1 cellular context compared by ENCODE assay signal in genomic region chr16:3019594-3020246, GRCh38.
TF ChIP-seq lines count a peak whose summit lies in the region.

No MANE protein-coding gene starts in this region.

TF ChIP-seq in IMR-90, 13 proteins besides CTCF, POLR2A, EP300 and RAD21:
- TF ChIP-seq SMC3 (IDR thresholded peaks at IDR 0.05; ENCODE audit: low read depth, low read length) (no peak), CEBPB (IDR thresholded peaks at IDR 0.05; ENCODE audit: low read depth, low read length) (no peak), MXI1 (IDR thresholded peaks at IDR 0.05; ENCODE audit: borderline replicate concordance, low read depth, low read length) (no peak), FOS (IDR thresholded peaks at IDR 0.05; ENCODE audit: low read depth, low read length) (no peak), RCOR1 (IDR thresholded peaks at IDR 0.05; ENCODE audit: insufficient replicate concordance, low read length) (no peak), BHLHE40 (IDR thresholded peaks at IDR 0.05; ENCODE audit: low read depth, low read length) (no peak), MAZ (IDR thresholded peaks at IDR 0.05; ENCODE audit: borderline replicate concordance, low read depth, low read length) (no peak), NFE2L2 (IDR thresholded peaks at IDR 0.05; ENCODE audit: low read depth, low read length) (no peak), MAFK (IDR thresholded peaks at IDR 0.05; ENCODE audit: low read depth, low read length) (no peak), ELK1 (IDR thresholded peaks at IDR 0.05; ENCODE audit: borderline replicate concordance, low read depth, low read length) (no peak), RFX5 (IDR thresholded peaks at IDR 0.05; ENCODE audit: low read depth, low read length) (no peak), CHD1 (IDR thresholded peaks at IDR 0.05; ENCODE audit: low read depth, low read length) (no peak)
- TF ChIP-seq, protein P1, sequence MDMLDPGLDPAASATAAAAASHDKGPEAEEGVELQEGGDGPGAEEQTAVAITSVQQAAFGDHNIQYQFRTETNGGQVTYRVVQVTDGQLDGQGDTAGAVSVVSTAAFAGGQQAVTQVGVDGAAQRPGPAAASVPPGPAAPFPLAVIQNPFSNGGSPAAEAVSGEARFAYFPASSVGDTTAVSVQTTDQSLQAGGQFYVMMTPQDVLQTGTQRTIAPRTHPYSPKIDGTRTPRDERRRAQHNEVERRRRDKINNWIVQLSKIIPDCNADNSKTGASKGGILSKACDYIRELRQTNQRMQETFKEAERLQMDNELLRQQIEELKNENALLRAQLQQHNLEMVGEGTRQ (IDR thresholded peaks at IDR 0.05; ENCODE audit: low read depth, low read length) = no peak
